21 cellular contexts compared by ENCODE assay signal in genomic region chr12:112431965-112432364, GRCh38. TPM values are rescaled to one million over a fixed set of nuclear protein-coding genes. Genes with fewer than 3 reads are reported as not detected.
DNase-seq lines count a peak whose midpoint lies in the region; ATAC-seq and TF ChIP-seq lines count a peak whose summit lies in the region.
"Had no signal": no experiment of that assay in that cellular context is flagged by ENCODE, and none has a peak within 500 bp of the region (broad histone marks: within the 10 kb centered on the region; RNA-seq: fewer than 3 reads in every experiment).

No MANE protein-coding gene starts in this region.

- H3K36me3 Mint-ChIP-seq in activated CD4-positive, alpha-beta T cell treated with anti-CD3 and anti-CD28 coated beads, Interleukin-2, amount 10 ng/mL, durations not matched to agents 24 days and 14 days (ENCODE audit: low read depth), result peaks cover 24% of the 10 kb centered on the region
- H3K36me3 Mint-ChIP-seq in natural killer cell (no peaks in the 10 kb centered on the region), glutamatergic neuron (ENCODE audit: unreplicated experiment) (no peaks in the 10 kb centered on the region), Calu3 (ENCODE audit: insufficient read depth, unreplicated experiment) (peaks cover 8% of the 10 kb centered on the region)
- peaks cover 4% of the 10 kb centered on the region for H3K36me3 Mint-ChIP-seq in natural killer cell treated with Interleukin-12 subunit alpha and Interleukin-12 subunit beta and Interleukin-15 and Interleukin-18, amount 100 ng/mL, for 72 hours
- H3K36me3 Mint-ChIP-seq in activated naive CD8-positive, alpha-beta T cell treated with anti-CD3 and anti-CD28 coated beads for 36 hours, result peaks cover 23% of the 10 kb centered on the region

- peak overlapping the region; percentile 62 for H3K27ac Mint-ChIP-seq in activated CD4-positive, alpha-beta T cell treated with anti-CD3 and anti-CD28 coated beads, Interleukin-2, amount 10 ng/mL, durations not matched to agents 24 days and 14 days
- H3K27ac Mint-ChIP-seq in natural killer cell, result peak overlapping the region; percentile 47 to 57
- H3K27ac Mint-ChIP-seq in natural killer cell treated with Interleukin-12 subunit alpha and Interleukin-12 subunit beta and Interleukin-15 and Interleukin-18, amount 100 ng/mL, for 72 hours, result peak overlapping the region in 1 of 2 donors; percentile 22
- H3K27ac Mint-ChIP-seq in activated naive CD8-positive, alpha-beta T cell treated with anti-CD3 and anti-CD28 coated beads for 36 hours, result peak overlapping the region; percentile 85
- peak overlapping the region in 1 of 2 donors; percentile 75 for H3K27ac Mint-ChIP-seq in stimulated activated naive CD8-positive, alpha-beta T cell treated with anti-CD3 and anti-CD28 coated beads, Interleukin-15, amount 100 ng/mL, for 72 hours
- no peak overlapping the region for H3K27ac Mint-ChIP-seq in glutamatergic neuron (ENCODE audit: unreplicated experiment)
- no peak overlapping the region for H3K27ac Mint-ChIP-seq in Calu3 (ENCODE audit: unreplicated experiment)
- H3K27ac Mint-ChIP-seq: GM23338 had no signal

- intact Hi-C loops in activated CD4-positive, alpha-beta T cell treated with anti-CD3 and anti-CD28 coated beads, Interleukin-2, amount 10 ng/mL, durations not matched to agents 24 days and 14 days (cut with micrococcal nuclease), result no loop called here
- intact Hi-C loops in natural killer cell (cut with micrococcal nuclease), result no loop called here
- intact Hi-C loops in Calu3 (cut with micrococcal nuclease; ENCODE audit: unreplicated experiment), result no loop called here

- peaks cover 21% of the 10 kb centered on the region for H3K4me1 Mint-ChIP-seq in activated CD4-positive, alpha-beta T cell treated with anti-CD3 and anti-CD28 coated beads, Interleukin-2, amount 10 ng/mL, durations not matched to agents 24 days and 14 days
- peaks cover 21 to 25% of the 10 kb centered on the region in 2 donors for H3K4me1 Mint-ChIP-seq in natural killer cell
- peaks cover 20 to 24% of the 10 kb centered on the region in 2 donors for H3K4me1 Mint-ChIP-seq in natural killer cell treated with Interleukin-12 subunit alpha and Interleukin-12 subunit beta and Interleukin-15 and Interleukin-18, amount 100 ng/mL, for 72 hours (ENCODE audit: low read depth in 2 of 2)
- H3K4me1 Mint-ChIP-seq in activated naive CD8-positive, alpha-beta T cell treated with anti-CD3 and anti-CD28 coated beads for 36 hours, result peaks cover 27% of the 10 kb centered on the region
- H3K4me1 Mint-ChIP-seq in stimulated activated naive CD8-positive, alpha-beta T cell treated with anti-CD3 and anti-CD28 coated beads, Interleukin-15, amount 100 ng/mL, for 72 hours, result peaks cover 34% of the 10 kb centered on the region
- no peaks in the 10 kb centered on the region for H3K4me1 Mint-ChIP-seq in glutamatergic neuron (ENCODE audit: low read depth, unreplicated experiment)
- H3K4me1 Mint-ChIP-seq in Calu3 (ENCODE audit: low read depth, unreplicated experiment), result no peaks in the 10 kb centered on the region
- H3K4me1 Mint-ChIP-seq: GM23338 had no signal

- no peak for ATAC-seq in natural killer cell
- ATAC-seq in natural killer cell treated with Interleukin-12 subunit alpha and Interleukin-12 subunit beta and Interleukin-15 and Interleukin-18, amount 100 ng/mL, for 72 hours, result no peak
- ATAC-seq in stimulated activated naive CD8-positive, alpha-beta T cell treated with anti-CD3 and anti-CD28 coated beads, Interleukin-15, amount 100 ng/mL, for 72 hours, result peak; percentile 64
- ATAC-seq: GM23338, HCT116 had no signal

- BruUV-seq in Calu3 (replicated peaks; lab: Mats Ljungman, UMichigan), result no TSS peak

- no peak for DNase-seq in activated CD4-positive, alpha-beta T cell treated with anti-CD3 and anti-CD28 coated beads, Interleukin-2, amount 10 ng/mL, durations not matched to agents 24 days and 14 days
- no peak for DNase-seq in activated CD4-positive, alpha-beta T cell treated with anti-CD3 and anti-CD28 coated beads, Interleukin-2, amount 50 U/mL, for 48 hours
- DNase-seq in natural killer cell (no peak), glutamatergic neuron (no peak), Calu3 (no peak)
- DNase-seq in natural killer cell treated with Interleukin-12 subunit alpha and Interleukin-12 subunit beta and Interleukin-15 and Interleukin-18, amount 100 ng/mL, for 72 hours (ENCODE audit: low spot score), result no peak
- no peak for DNase-seq in activated naive CD8-positive, alpha-beta T cell treated with anti-CD3 and anti-CD28 coated beads for 36 hours
- DNase-seq in stimulated activated naive CD8-positive, alpha-beta T cell treated with anti-CD3 and anti-CD28 coated beads, Interleukin-15, amount 100 ng/mL, for 72 hours, result no peak
- DNase-seq: BE2C; Caco-2; CD4-positive, CD25-positive, alpha-beta regulatory T cell; Kasumi-1; MM.1S; NCI-H1092; NCI-H1436 treated with DMSO at 0.1 percent for 48 hours; NCI-H2029; NCI-H345; NCI-H526; PC-9 had no signal

- no peaks in the 10 kb centered on the region for H3K9me3 Mint-ChIP-seq in activated CD4-positive, alpha-beta T cell treated with anti-CD3 and anti-CD28 coated beads, Interleukin-2, amount 10 ng/mL, durations not matched to agents 24 days and 14 days
- H3K9me3 Mint-ChIP-seq in natural killer cell (no peaks in the 10 kb centered on the region), glutamatergic neuron (ENCODE audit: unreplicated experiment) (no peaks in the 10 kb centered on the region), Calu3 (ENCODE audit: low read depth, unreplicated experiment) (no peaks in the 10 kb centered on the region)
- no peaks in the 10 kb centered on the region for H3K9me3 Mint-ChIP-seq in natural killer cell treated with Interleukin-12 subunit alpha and Interleukin-12 subunit beta and Interleukin-15 and Interleukin-18, amount 100 ng/mL, for 72 hours
- no peaks in the 10 kb centered on the region for H3K9me3 Mint-ChIP-seq in activated naive CD8-positive, alpha-beta T cell treated with anti-CD3 and anti-CD28 coated beads for 36 hours
- no peaks in the 10 kb centered on the region for H3K9me3 Mint-ChIP-seq in stimulated activated naive CD8-positive, alpha-beta T cell treated with anti-CD3 and anti-CD28 coated beads, Interleukin-15, amount 100 ng/mL, for 72 hours
- H3K9me3 Mint-ChIP-seq: CD4-positive, CD25-positive, alpha-beta regulatory T cell; GM23338 had no signal

- TF ChIP-seq CTCF in natural killer cell (IDR thresholded peaks at IDR 0.05) (no peak), glutamatergic neuron (IDR thresholded peaks at IDR 0.05; ENCODE audit: partially characterized antibody, unreplicated experiment) (no peak), Calu3 (IDR thresholded peaks at IDR 0.05; ENCODE audit: unreplicated experiment) (no peak)

- no peaks in the 10 kb centered on the region for H3K27me3 Mint-ChIP-seq in activated CD4-positive, alpha-beta T cell treated with anti-CD3 and anti-CD28 coated beads, Interleukin-2, amount 10 ng/mL, durations not matched to agents 24 days and 14 days
- H3K27me3 Mint-ChIP-seq in natural killer cell (ENCODE audit: low read depth in 2 of 2) (no peaks in the 10 kb centered on the region), glutamatergic neuron (ENCODE audit: unreplicated experiment) (no peaks in the 10 kb centered on the region), Calu3 (ENCODE audit: unreplicated experiment) (no peaks in the 10 kb centered on the region)
- H3K27me3 Mint-ChIP-seq in natural killer cell treated with Interleukin-12 subunit alpha and Interleukin-12 subunit beta and Interleukin-15 and Interleukin-18, amount 100 ng/mL, for 72 hours, result no peaks in the 10 kb centered on the region
- H3K27me3 Mint-ChIP-seq in activated naive CD8-positive, alpha-beta T cell treated with anti-CD3 and anti-CD28 coated beads for 36 hours, result no peaks in the 10 kb centered on the region
- H3K27me3 Mint-ChIP-seq in stimulated activated naive CD8-positive, alpha-beta T cell treated with anti-CD3 and anti-CD28 coated beads, Interleukin-15, amount 100 ng/mL, for 72 hours, result no peaks in the 10 kb centered on the region
- H3K27me3 Mint-ChIP-seq: CD4-positive, CD25-positive, alpha-beta regulatory T cell had no signal

- H3K4me3 Mint-ChIP-seq in activated CD4-positive, alpha-beta T cell treated with anti-CD3 and anti-CD28 coated beads, Interleukin-2, amount 10 ng/mL, durations not matched to agents 24 days and 14 days, result no peak overlapping the region
- H3K4me3 Mint-ChIP-seq in natural killer cell (no peak overlapping the region), glutamatergic neuron (ENCODE audit: unreplicated experiment) (no peak overlapping the region), Calu3 (ENCODE audit: low read depth, unreplicated experiment) (no peak overlapping the region)
- no peak overlapping the region for H3K4me3 Mint-ChIP-seq in natural killer cell treated with Interleukin-12 subunit alpha and Interleukin-12 subunit beta and Interleukin-15 and Interleukin-18, amount 100 ng/mL, for 72 hours
- no peak overlapping the region for H3K4me3 Mint-ChIP-seq in activated naive CD8-positive, alpha-beta T cell treated with anti-CD3 and anti-CD28 coated beads for 36 hours
- H3K4me3 Mint-ChIP-seq in stimulated activated naive CD8-positive, alpha-beta T cell treated with anti-CD3 and anti-CD28 coated beads, Interleukin-15, amount 100 ng/mL, for 72 hours, result peak overlapping the region; percentile 28 to 29
- H3K4me3 Mint-ChIP-seq: GM23338 had no signal

- CTCF ChIA-PET in Calu3 (lab: Charles Lee), result no interaction called here

RNA-seq across cellular contexts. Expression of gene PTPN11, which starts 13.2 kb away (rescaled TPM):
- total RNA-seq in activated CD4-positive, alpha-beta T cell treated with anti-CD3 and anti-CD28 coated beads, Interleukin-2, amount 10 ng/mL, durations not matched to agents 24 days and 14 days, result 173 and 177 TPM in 2 replicates
- 10 to 100 TPM; 57.3 to 72.1 (median 63.8) TPM for total RNA-seq in natural killer cell
- 100 to 1,000 TPM; 107 to 135 TPM for total RNA-seq in natural killer cell treated with Interleukin-12 subunit alpha and Interleukin-12 subunit beta and Interleukin-15 and Interleukin-18, amount 100 ng/mL, for 72 hours
- total RNA-seq in activated naive CD8-positive, alpha-beta T cell treated with anti-CD3 and anti-CD28 coated beads for 36 hours, result 100 to 1,000 TPM; 172 to 175 TPM
- total RNA-seq in glutamatergic neuron (ENCODE audit: unreplicated experiment), result 68.7 TPM
- 156 and 174 TPM in 2 replicates for total RNA-seq in Calu3 (2022)

RNA-seq across cellular contexts. Expression of gene RPL6, which starts 22.6 kb away (rescaled TPM):
- total RNA-seq in activated CD4-positive, alpha-beta T cell treated with anti-CD3 and anti-CD28 coated beads, Interleukin-2, amount 10 ng/mL, durations not matched to agents 24 days and 14 days, result 1,820 and 1,848 TPM in 2 replicates
- total RNA-seq in natural killer cell, result 1,000 to 10,000 TPM in 1 of 3 donors, 100 to 1,000 TPM in 2; 893 to 1,024 (median 955) TPM
- total RNA-seq in natural killer cell treated with Interleukin-12 subunit alpha and Interleukin-12 subunit beta and Interleukin-15 and Interleukin-18, amount 100 ng/mL, for 72 hours, result 1,000 to 10,000 TPM; 1,014 to 1,216 TPM
- 1,000 to 10,000 TPM; 2,009 to 2,101 TPM for total RNA-seq in activated naive CD8-positive, alpha-beta T cell treated with anti-CD3 and anti-CD28 coated beads for 36 hours
- 967 TPM for total RNA-seq in glutamatergic neuron (ENCODE audit: unreplicated experiment)
- total RNA-seq in Calu3 (2022), result 1,147 and 1,267 TPM in 2 replicates

RNA-seq across cellular contexts. Expression of gene HECTD4, which starts 49.7 kb away (rescaled TPM):
- 33.6 and 33.8 TPM in 2 replicates for total RNA-seq in activated CD4-positive, alpha-beta T cell treated with anti-CD3 and anti-CD28 coated beads, Interleukin-2, amount 10 ng/mL, durations not matched to agents 24 days and 14 days
- total RNA-seq in natural killer cell, result 10 to 100 TPM; 66.9 to 82.6 (median 79.2) TPM
- total RNA-seq in natural killer cell treated with Interleukin-12 subunit alpha and Interleukin-12 subunit beta and Interleukin-15 and Interleukin-18, amount 100 ng/mL, for 72 hours, result 10 to 100 TPM; 51.3 to 76.7 TPM
- total RNA-seq in activated naive CD8-positive, alpha-beta T cell treated with anti-CD3 and anti-CD28 coated beads for 36 hours, result 10 to 100 TPM; 15.8 to 17.8 TPM
- total RNA-seq in glutamatergic neuron (ENCODE audit: unreplicated experiment), result 261 TPM
- 65.7 and 70.2 TPM in 2 replicates for total RNA-seq in Calu3 (2022)

Comparison
In these comparisons a context has a peak if more than half of its experiments do, and no peak if none do; other contexts are left out.
1. H3K27ac Mint-ChIP-seq: peak in activated CD4-positive, alpha-beta T cell treated with anti-CD3 and anti-CD28 coated beads, Interleukin-2, amount 10 ng/mL, durations not matched to agents 24 days and 14 days (single experiment), natural killer cell (2 of 2) and activated naive CD8-positive, alpha-beta T cell treated with anti-CD3 and anti-CD28 coated beads for 36 hours (single experiment); none in glutamatergic neuron (single experiment) and Calu3 (single experiment).
2. H3K4me3 Mint-ChIP-seq: peak in stimulated activated naive CD8-positive, alpha-beta T cell treated with anti-CD3 and anti-CD28 coated beads, Interleukin-15, amount 100 ng/mL, for 72 hours (2 of 2); none in activated CD4-positive, alpha-beta T cell treated with anti-CD3 and anti-CD28 coated beads, Interleukin-2, amount 10 ng/mL, durations not matched to agents 24 days and 14 days (single experiment), natural killer cell (single experiment), natural killer cell treated with Interleukin-12 subunit alpha and Interleukin-12 subunit beta and Interleukin-15 and Interleukin-18, amount 100 ng/mL, for 72 hours (single experiment), activated naive CD8-positive, alpha-beta T cell treated with anti-CD3 and anti-CD28 coated beads for 36 hours (single experiment), glutamatergic neuron (single experiment) and Calu3 (single experiment).